ENCODE assay signal across 15 cellular contexts in genomic region chr1:156162430-156163037, GRCh38. TPM values are rescaled to one million over a fixed set of nuclear protein-coding genes. Genes with fewer than 3 reads are reported as not detected.
DNase-seq lines count a peak whose midpoint lies in the region; ATAC-seq, FAIRE-seq and TF ChIP-seq lines count a peak whose summit lies in the region.
"Had no signal": no experiment of that assay in that cellular context is flagged by ENCODE, and none has a peak within 500 bp of the region (broad histone marks: within the 10 kb centered on the region; RNA-seq: fewer than 3 reads in every experiment).

No MANE protein-coding gene starts in this region.

- H3K9me3 ChIP-seq in A549, result peaks cover 5% of the 10 kb centered on the region; the same call in 1 of the 3 replicates
- 0 out of 2 replicates have a peak, but pooled peaks cover 5% of the 10 kb centered on the region for H3K9me3 ChIP-seq in NT2/D1 (ENCODE audit: insufficient read depth, low read length)

- H3K9ac ChIP-seq in NT2/D1 (ENCODE audit: insufficient read length, low read depth), result peak overlapping the region; percentile 15

- H3K4me1 Mint-ChIP-seq in nephron progenitor cell, result peaks cover 41% of the 10 kb centered on the region

- H3K36me3 Mint-ChIP-seq in nephron progenitor cell (ENCODE audit: low read depth), result peaks cover 9% of the 10 kb centered on the region

- H3K36me3 ChIP-seq in NT2/D1 (ENCODE audit: insufficient read depth, insufficient read length, low read length), result no peaks in the 10 kb centered on the region
- H3K36me3 ChIP-seq: brain microvascular endothelial cell had no signal

- peak; percentile 37 to 41; a peak in 3 of 6 replicates for ATAC-seq in A549
- no peak for ATAC-seq in HG02798 (IDR thresholded peaks at IDR 0.05; ENCODE audit: poor library complexity, unreplicated experiment)
- ATAC-seq: left colon had no signal

- FAIRE-seq in A549 (lab: Jason Lieb, UNC), result no peak

- TF ChIP-seq POLR2A in A549 (IDR thresholded peaks at IDR 0.05; ENCODE audit: low read length), result no peak

- no peak for TF ChIP-seq EP300 in A549 (IDR thresholded peaks at IDR 0.05)

- no peak overlapping the region for H3K4me2 ChIP-seq in A549

- POLR2A ChIA-PET in A549 (lab: Yijun Ruan, JAX), result no interaction called here

- no peak overlapping the region for H3K27ac Mint-ChIP-seq in nephron progenitor cell
- H3K27ac Mint-ChIP-seq: activated T-helper 1 cell treated with anti-CD3 and anti-CD28 coated beads, Interleukin-12 subunit alpha, Interleukin-12 subunit beta, Interleukin-2, Interleukin-4 antibody, amounts not matched to agents 30 ng/mL and 10 ng/mL and 1 ng/mL, durations not matched to agents 14 hours and 24 hours and 36 hours had no signal

- peaks cover 12% of the 10 kb centered on the region for H3K27me3 Mint-ChIP-seq in nephron progenitor cell (ENCODE audit: low read depth, poor library complexity)

- TF ChIP-seq RAD21 in A549 (conservative IDR thresholded peaks at IDR 0.05 in 1 of 2, IDR thresholded peaks at IDR 0.05 in 1 of 2), result no peak

- 72% methylated on average over 5 of the region's 5 CpGs for WGBS in A549 (ENCODE audit: missing lambda C conversion rate)

- no peak overlapping the region for H3K4me3 ChIP-seq in A549
- no peak overlapping the region for H3K4me3 ChIP-seq in NT2/D1 (ENCODE audit: insufficient read length, low read depth)
- H3K4me3 ChIP-seq in fibroblast of the aortic adventitia (ENCODE audit: low read depth, low read length), result no peak overlapping the region

- H3K4me1 ChIP-seq in A549, result no peaks in the 10 kb centered on the region
- H3K4me1 ChIP-seq in NT2/D1 (ENCODE audit: insufficient read depth, insufficient read length), result peaks cover 24% of the 10 kb centered on the region

- DNase-seq in A549 (ENCODE audit: low read depth in 1 of 2, low spot score in 1 of 2) (no peak), NT2/D1 (ENCODE audit: low read depth, low spot score) (no peak), fibroblast of the aortic adventitia (ENCODE audit: low read depth) (peak; percentile 56), nephron progenitor cell (no peak), LoVo (ENCODE audit: low spot score) (no peak), DMS53 (lab: John Stamatoyannopoulos, UW) (no peak), SW 1271 (lab: John Stamatoyannopoulos, UW) (no peak)
- DNase-seq: activated CD4-positive, CD25-positive, alpha-beta regulatory T cell treated with anti-CD3 and anti-CD28 coated beads, Interleukin-2, amount 50 U/mL, for 72 hours; AML-193; brain microvascular endothelial cell; DND-41; left colon; stimulated activated CD4-positive, alpha-beta T cell treated with anti-CD3 and anti-CD28 coated beads, Interleukin-15, amount 100 ng/mL, for 24 hours had no signal

- no peak for TF ChIP-seq CTCF in A549 (IDR thresholded peaks at IDR 0.05)
- no peak for TF ChIP-seq CTCF in fibroblast of the aortic adventitia (IDR thresholded peaks at IDR 0.05; ENCODE audit: insufficient read depth, low read length)
- TF ChIP-seq CTCF in nephron progenitor cell (IDR thresholded peaks at IDR 0.05), result no peak

- no peak overlapping the region for H3K27ac ChIP-seq in A549

- H3K27me3 ChIP-seq in NT2/D1 (ENCODE audit: insufficient read depth, insufficient read length), result no peaks in the 10 kb centered on the region
- H3K27me3 ChIP-seq: brain microvascular endothelial cell had no signal

- peaks cover 16% of the 10 kb centered on the region for H3K9me3 Mint-ChIP-seq in nephron progenitor cell

- CTCF ChIA-PET in A549 (lab: Yijun Ruan, JAX), result interaction anchor here (7.1 to 54.8 kb wide), 2 partner anchors 63 to 67 kb away, joined by 40 to 2239 read pairs; partner anchors contain the start of gene MEX3A

- peak overlapping the region; percentile 18 for H3K4me3 Mint-ChIP-seq in nephron progenitor cell
- H3K4me3 Mint-ChIP-seq: activated T-helper 1 cell treated with anti-CD3 and anti-CD28 coated beads, Interleukin-12 subunit alpha, Interleukin-12 subunit beta, Interleukin-2, Interleukin-4 antibody, amounts not matched to agents 30 ng/mL and 10 ng/mL and 1 ng/mL, durations not matched to agents 14 hours and 24 hours and 36 hours had no signal

TF ChIP-seq in A549, 52 proteins besides CTCF, POLR2A, EP300 and RAD21:
- TF ChIP-seq RARB (CRISPR knock-in tag; IDR thresholded peaks at IDR 0.05) (no peak), NFE2L2 (conservative IDR thresholded peaks at IDR 0.05; ENCODE audit: low read length) (no peak)

RNA-seq across cellular contexts. Expression of gene SEMA4A, which starts 9.1 kb away (rescaled TPM):
- 0.27 and 0.37 TPM in 2 replicates for polyA plus RNA-seq in A549 (2011; rRNA removed)
- 0.06 and 0.07 TPM in 2 replicates for polyA plus RNA-seq in A549 (2012; cell fraction: cytosol; rRNA removed)
- polyA plus RNA-seq in A549 (2012; cell fraction: nucleus; rRNA removed), result 0.49 and 0.66 TPM in 2 replicates
- 0.04 to 0.09 TPM (median 0.07 TPM) in 3 replicates for polyA plus RNA-seq in A549 (2017; fragmentation: RNase III; extraction: RNeasy Plus Mini Kit Qiagen cat#74134 plus additional on column Dnase treatment)
- polyA minus RNA-seq in A549 (2011; rRNA and poly(A)+ RNA removed), result 0.58 and 0.78 TPM in 2 replicates
- 1.4 and 3.2 TPM in 2 replicates for total RNA-seq in fibroblast of the aortic adventitia (ENCODE audit: low replicate concordance)

RNA-seq across cellular contexts. Expression of gene SLC25A44, which starts 31.4 kb away (rescaled TPM):
- polyA plus RNA-seq in A549 (2011; rRNA removed) (30.7 and 38.8 TPM in 2 replicates), A549 (2017; fragmentation: RNase III; extraction: RNeasy Plus Mini Kit Qiagen cat#74134 plus additional on column Dnase treatment) (22.7 to 25.1 TPM (median 23.1 TPM) in 3 replicates)
- polyA plus RNA-seq in A549 (2012; cell fraction: cytosol; rRNA removed), result 19.9 and 24.4 TPM in 2 replicates
- polyA plus RNA-seq in A549 (2012; cell fraction: nucleus; rRNA removed), result 11.8 and 17.0 TPM in 2 replicates
- polyA minus RNA-seq in A549 (2011; rRNA and poly(A)+ RNA removed), result 34.0 and 47.4 TPM in 2 replicates
- total RNA-seq in fibroblast of the aortic adventitia (ENCODE audit: low replicate concordance), result 13.8 and 14.5 TPM in 2 replicates

RNA-seq across cellular contexts. Expression of gene LMNA, which starts 48.0 kb away (rescaled TPM):
- 155 and 214 TPM in 2 replicates for polyA plus RNA-seq in A549 (2011; rRNA removed)
- 353 and 498 TPM in 2 replicates for polyA plus RNA-seq in A549 (2012; cell fraction: cytosol; rRNA removed)
- 1,197 and 1,289 TPM in 2 replicates for polyA plus RNA-seq in A549 (2012; cell fraction: nucleus; rRNA removed)
- 286 to 310 TPM (median 288 TPM) in 3 replicates for polyA plus RNA-seq in A549 (2017; fragmentation: RNase III; extraction: RNeasy Plus Mini Kit Qiagen cat#74134 plus additional on column Dnase treatment)
- 151 and 242 TPM in 2 replicates for polyA minus RNA-seq in A549 (2011; rRNA and poly(A)+ RNA removed)
- 502 and 1,039 TPM in 2 replicates for total RNA-seq in fibroblast of the aortic adventitia (ENCODE audit: low replicate concordance)

RNA-seq across cellular contexts. Expression of gene PMF1, which starts 50.3 kb away (rescaled TPM):
- polyA plus RNA-seq in A549 (2011; rRNA removed) (61.4 and 63.9 TPM in 2 replicates), A549 (2017; fragmentation: RNase III; extraction: RNeasy Plus Mini Kit Qiagen cat#74134 plus additional on column Dnase treatment) (57.7 to 59.8 TPM (median 59.4 TPM) in 3 replicates)
- polyA plus RNA-seq in A549 (2012; cell fraction: cytosol; rRNA removed), result 104 and 111 TPM in 2 replicates
- 92.8 and 122 TPM in 2 replicates for polyA plus RNA-seq in A549 (2012; cell fraction: nucleus; rRNA removed)
- 22.0 and 25.5 TPM in 2 replicates for polyA minus RNA-seq in A549 (2011; rRNA and poly(A)+ RNA removed)
- total RNA-seq in fibroblast of the aortic adventitia (ENCODE audit: low replicate concordance), result 42.6 and 44.6 TPM in 2 replicates
